ENCODE assay signal across 8 cellular contexts in genomic region chr1:109773203-109773899, GRCh38. TPM values are rescaled to one million over a fixed set of nuclear protein-coding genes. Genes with fewer than 3 reads are reported as not detected.
A peak's percentile ranks its signal among the peaks of the same experiment; 100 is the strongest.
DNase-seq lines count a peak whose midpoint lies in the region; ATAC-seq and TF ChIP-seq lines count a peak whose summit lies in the region.

No MANE protein-coding gene starts in this region.

- TF ChIP-seq CTCF in AG04449 (IDR thresholded peaks at IDR 0.05; ENCODE audit: insufficient read depth, low read length, missing control alignments), result peak; percentile 96

- ATAC-seq in GM18517 (IDR thresholded peaks at IDR 0.05; ENCODE audit: unreplicated experiment) (peak; percentile 56), HG03442 (IDR thresholded peaks at IDR 0.05; ENCODE audit: unreplicated experiment) (peak; percentile 52)

- POLR2A ChIA-PET in AG04449 (lab: Yijun Ruan, JAX), result interaction anchor here (1.3 kb wide), 1 partner anchor 133 kb away, joined by 3 read pairs; no protein-coding TSS in a partner anchor

- CTCF ChIA-PET in AG04449 (lab: Yijun Ruan, JAX), result interaction anchor here (0.5 to 28.0 kb wide), 35 partner anchors 8 to 258 kb away, joined by 3 to 1425 read pairs (median 6); partner anchors contain the start of genes AHCYL1, AMPD2, EPS8L3 and GNAI3

- DNase-seq in AG04449 (ENCODE audit: low read depth, low spot score) (peak; percentile 40), NCI-H69 (lab: John Stamatoyannopoulos, UW) (peak; percentile 81), dermis microvascular lymphatic vessel endothelial cell (ENCODE audit: low read depth in 2 of 2) (peak; percentile 75 to 87), medulla oblongata (ENCODE audit: extremely low spot score) (peak; percentile 94)
- peak; percentile 60 to 62 for DNase-seq in activated CD4-positive, alpha-beta T cell treated with anti-CD3 and anti-CD28 coated beads, Interleukin-2, amount 50 U/mL, for 4 hours
- DNase-seq in stimulated activated CD8-positive, alpha-beta memory T cell treated with anti-CD3 and anti-CD28 coated beads, Interleukin-15, amount 100 ng/mL, for 4 hours (ENCODE audit: low read depth in 2 of 2), result peak; percentile 18 to 38

- H3K4me3 ChIP-seq in AG04449 (ENCODE audit: low read depth, low read length), result no peak overlapping the region

RNA-seq across cellular contexts. Expression of gene EPS8L3, which starts 9.6 kb away (rescaled TPM):
- total RNA-seq in dermis microvascular lymphatic vessel endothelial cell, result not detected in 2 replicates

RNA-seq across cellular contexts. Expression of gene GSTM3, which starts 32.5 kb away (rescaled TPM):
- 39.4 and 61.2 TPM in 2 replicates for total RNA-seq in dermis microvascular lymphatic vessel endothelial cell

Comparison
In these comparisons a context has a peak if more than half of its experiments do, and no peak if none do; other contexts are left out.
1. DNase-seq: peak in every context shown above with its lines; median percentile 94 in medulla oblongata; 81 in NCI-H69; 81 in dermis microvascular lymphatic vessel endothelial cell; 61 in activated CD4-positive, alpha-beta T cell treated with anti-CD3 and anti-CD28 coated beads, Interleukin-2, amount 50 U/mL, for 4 hours; 40 in AG04449; 28 in stimulated activated CD8-positive, alpha-beta memory T cell treated with anti-CD3 and anti-CD28 coated beads, Interleukin-15, amount 100 ng/mL, for 4 hours.